17 cellular contexts compared by ENCODE assay signal in the genomic region with DNA sequence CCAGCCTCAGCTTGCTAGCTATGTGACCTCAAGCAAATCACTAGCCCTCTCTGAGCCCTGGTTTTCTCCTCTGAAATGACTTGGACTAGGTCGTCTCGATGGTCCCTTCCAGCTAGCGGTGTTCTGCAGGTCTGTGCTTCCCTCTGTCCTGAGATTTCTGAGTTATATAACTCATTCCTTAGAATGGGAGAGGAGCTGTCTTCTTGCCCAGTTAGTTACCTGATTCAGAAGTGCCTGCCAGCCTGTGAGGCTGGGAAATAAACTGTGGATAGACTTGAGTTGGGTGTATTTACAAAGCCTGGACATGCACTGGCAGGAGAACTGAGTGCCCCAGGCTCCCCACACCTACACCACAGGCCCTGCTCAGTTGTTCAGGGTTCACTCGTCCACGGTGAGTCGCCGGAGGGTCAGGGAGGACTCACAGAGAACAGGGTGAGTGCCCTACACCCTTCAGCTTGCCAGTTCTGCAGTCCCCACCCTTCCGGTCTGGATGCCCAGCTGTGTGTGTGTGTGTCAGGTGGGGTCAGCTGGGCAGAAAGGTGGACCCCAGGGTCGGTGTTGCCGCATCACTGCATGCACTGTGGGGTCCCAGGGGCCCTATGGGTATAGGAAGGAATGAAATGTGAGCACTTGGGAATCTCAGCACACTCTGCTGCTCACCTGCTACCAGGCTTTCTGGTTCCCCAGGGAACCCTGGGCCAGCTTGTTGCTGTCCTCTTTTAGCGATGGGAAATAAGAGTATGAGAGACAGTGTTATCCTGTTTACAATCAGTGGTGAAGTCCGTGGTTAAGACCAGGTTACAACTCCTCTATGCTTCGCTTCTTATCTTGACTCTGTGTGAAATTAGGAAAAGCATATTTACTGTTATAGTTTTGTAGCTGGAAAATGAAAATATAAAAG.
DNase-seq lines count a peak whose midpoint lies in the region; ATAC-seq and TF ChIP-seq lines count a peak whose summit lies in the region.
"Had no signal": no experiment of that assay in that cellular context is flagged by ENCODE, and none has a peak within 500 bp of the region (broad histone marks: within the 10 kb centered on the region; RNA-seq: fewer than 3 reads in every experiment).

No MANE protein-coding gene starts in this region.

- H3K4me1 Mint-ChIP-seq in neural progenitor cell (peaks cover 25% of the 10 kb centered on the region), GM23338 (peaks cover 23% of the 10 kb centered on the region)
- peaks cover 2% of the 10 kb centered on the region for H3K4me1 Mint-ChIP-seq in activated T-helper 2 cell treated with anti-CD3 and anti-CD28 coated beads, Interferon-gamma antibody, Interleukin-2, Interleukin-4, amounts not matched to agents 10 μg/mL and 5 μg/mL and 100 μg/mL, durations not matched to agents 14 hours and 24 hours and 36 hours (ENCODE audit: low read depth)

- TF ChIP-seq CTCF in coronary artery (IDR thresholded peaks at IDR 0.05): no peak
- no peak for TF ChIP-seq CTCF in neural progenitor cell (IDR thresholded peaks at IDR 0.05)
- no peak for TF ChIP-seq CTCF in GM23338 (conservative IDR thresholded peaks at IDR 0.05; ENCODE audit: low read depth in 2 of 2)

- peaks cover 0 to 23% (median 0%) of the 10 kb centered on the region in 11 experiments; a peak in 5 of 22 replicates for H3K27me3 ChIP-seq in BLaER1 treated with 17β-estradiol and CSF1 and Interleukin-3, amounts not matched to agents 10 nM and 100 nM
- H3K27me3 ChIP-seq in neural progenitor cell (no peaks in the 10 kb centered on the region), GM23338 (ENCODE audit: insufficient read depth) (no peaks in the 10 kb centered on the region)
- H3K27me3 ChIP-seq: SJSA1 had no signal

- no peak for ATAC-seq in GM21390 (IDR thresholded peaks at IDR 0.05; ENCODE audit: unreplicated experiment)
- ATAC-seq in GM23338: no peak
- ATAC-seq: activated CD8-positive, alpha-beta memory T cell treated with anti-CD3 and anti-CD28 coated beads, Interleukin-2, amount 10 ng/mL, durations not matched to agents 7 days and 5 days had no signal

- peaks cover 8% of the 10 kb centered on the region; the same call in 1 of the 2 replicates for H3K9me2 ChIP-seq in GM23338 (ENCODE audit: insufficient read depth)

- H3K36me3 Mint-ChIP-seq in neural progenitor cell (no peaks in the 10 kb centered on the region), GM23338 (ENCODE audit: low read depth) (no peaks in the 10 kb centered on the region)
- no peaks in the 10 kb centered on the region for H3K36me3 Mint-ChIP-seq in activated T-helper 2 cell treated with anti-CD3 and anti-CD28 coated beads, Interferon-gamma antibody, Interleukin-2, Interleukin-4, amounts not matched to agents 10 μg/mL and 5 μg/mL and 100 μg/mL, durations not matched to agents 14 hours and 24 hours and 36 hours (ENCODE audit: low read depth)
- H3K36me3 Mint-ChIP-seq: activated CD8-positive, alpha-beta memory T cell treated with anti-CD3 and anti-CD28 coated beads, Interleukin-2, amount 10 ng/mL, durations not matched to agents 7 days and 5 days had no signal

- no peak overlapping the region for H3K4me3 ChIP-seq in BLaER1 treated with 17β-estradiol and CSF1 and Interleukin-3, amounts not matched to agents 10 nM and 100 nM
- H3K4me3 ChIP-seq in coronary artery: no peak overlapping the region
- no peak overlapping the region for H3K4me3 ChIP-seq in neural progenitor cell
- H3K4me3 ChIP-seq in GM23338: no peak overlapping the region
- H3K4me3 ChIP-seq: esophagus muscularis mucosa, SJSA1 had no signal

- H3K27ac ChIP-seq in BLaER1 treated with 17β-estradiol and CSF1 and Interleukin-3, amounts not matched to agents 10 nM and 100 nM: peak overlapping the region in 4 of 11 experiments; percentile 37 to 58 (median 48); a peak in 5 of 22 replicates
- H3K27ac ChIP-seq in coronary artery: peak overlapping the region; percentile 48 to 76
- no peak overlapping the region for H3K27ac ChIP-seq in neural progenitor cell
- no peak overlapping the region for H3K27ac ChIP-seq in GM23338 (ENCODE audit: low read depth)
- H3K27ac ChIP-seq: esophagus muscularis mucosa, SJSA1 had no signal

- peaks cover 5% of the 10 kb centered on the region for H3K27me3 Mint-ChIP-seq in neural progenitor cell (ENCODE audit: insufficient read depth, low read depth)
- H3K27me3 Mint-ChIP-seq in GM23338 (ENCODE audit: insufficient read depth, low read depth, poor library complexity): no peaks in the 10 kb centered on the region
- peaks cover 64% of the 10 kb centered on the region for H3K27me3 Mint-ChIP-seq in activated T-helper 2 cell treated with anti-CD3 and anti-CD28 coated beads, Interferon-gamma antibody, Interleukin-2, Interleukin-4, amounts not matched to agents 10 μg/mL and 5 μg/mL and 100 μg/mL, durations not matched to agents 14 hours and 24 hours and 36 hours (ENCODE audit: low read depth)

- peaks cover 68 to 84% (median 79%) of the 10 kb centered on the region in 10 experiments for H3K4me1 ChIP-seq in BLaER1 treated with 17β-estradiol and CSF1 and Interleukin-3, amounts not matched to agents 10 nM and 100 nM
- H3K4me1 ChIP-seq in neural progenitor cell (peaks cover 15% of the 10 kb centered on the region), GM23338 (ENCODE audit: insufficient read depth) (peaks cover 4% of the 10 kb centered on the region; the same call in 1 of the 2 replicates)
- H3K4me1 ChIP-seq: SJSA1 had no signal

- intact Hi-C loops in activated T-helper 2 cell treated with anti-CD3 and anti-CD28 coated beads, Interferon-gamma antibody, Interleukin-2, Interleukin-4, amounts not matched to agents 10 μg/mL and 5 μg/mL and 100 μg/mL, durations not matched to agents 14 hours and 24 hours and 36 hours (cut with micrococcal nuclease): no loop called here

- H3K9me3 Mint-ChIP-seq in neural progenitor cell: no peaks in the 10 kb centered on the region
- no peaks in the 10 kb centered on the region for H3K9me3 Mint-ChIP-seq in GM23338
- no peaks in the 10 kb centered on the region for H3K9me3 Mint-ChIP-seq in activated T-helper 2 cell treated with anti-CD3 and anti-CD28 coated beads, Interferon-gamma antibody, Interleukin-2, Interleukin-4, amounts not matched to agents 10 μg/mL and 5 μg/mL and 100 μg/mL, durations not matched to agents 14 hours and 24 hours and 36 hours
- H3K9me3 Mint-ChIP-seq: central memory CD8-positive, alpha-beta T cell had no signal

- no peaks in the 10 kb centered on the region for H3K9me3 ChIP-seq in BLaER1 treated with 17β-estradiol and CSF1 and Interleukin-3, amounts not matched to agents 10 nM and 100 nM (replicated peaks in 1 of 11)
- H3K9me3 ChIP-seq in neural progenitor cell (ENCODE audit: low read depth): no peaks in the 10 kb centered on the region
- H3K9me3 ChIP-seq: esophagus muscularis mucosa, SJSA1 had no signal

- peak overlapping the region; percentile 66 for H2AFZ ChIP-seq in neural progenitor cell (replicated peaks)
- no peak overlapping the region; the same call in 1 of the 2 replicates for H2AFZ ChIP-seq in GM23338

- H3K4me3 Mint-ChIP-seq in neural progenitor cell (no peak overlapping the region), GM23338 (no peak overlapping the region)
- no peak overlapping the region for H3K4me3 Mint-ChIP-seq in activated T-helper 2 cell treated with anti-CD3 and anti-CD28 coated beads, Interferon-gamma antibody, Interleukin-2, Interleukin-4, amounts not matched to agents 10 μg/mL and 5 μg/mL and 100 μg/mL, durations not matched to agents 14 hours and 24 hours and 36 hours (ENCODE audit: low read depth)
- H3K4me3 Mint-ChIP-seq: activated CD8-positive, alpha-beta memory T cell treated with anti-CD3 and anti-CD28 coated beads, Interleukin-2, amount 10 ng/mL, durations not matched to agents 7 days and 5 days; central memory CD8-positive, alpha-beta T cell had no signal

- peak overlapping the region in 4 of 11 experiments; percentile 7 to 60 (median 46); a peak in 4 of 22 replicates for H3K9ac ChIP-seq in BLaER1 treated with 17β-estradiol and CSF1 and Interleukin-3, amounts not matched to agents 10 nM and 100 nM
- no peak overlapping the region for H3K9ac ChIP-seq in neural progenitor cell

- H3K27ac Mint-ChIP-seq in neural progenitor cell: peak overlapping the region; percentile 53
- H3K27ac Mint-ChIP-seq in GM23338: no peak overlapping the region; the same call in 1 of the 2 replicates
- no peak overlapping the region for H3K27ac Mint-ChIP-seq in activated T-helper 2 cell treated with anti-CD3 and anti-CD28 coated beads, Interferon-gamma antibody, Interleukin-2, Interleukin-4, amounts not matched to agents 10 μg/mL and 5 μg/mL and 100 μg/mL, durations not matched to agents 14 hours and 24 hours and 36 hours
- H3K27ac Mint-ChIP-seq: activated CD8-positive, alpha-beta memory T cell treated with anti-CD3 and anti-CD28 coated beads, Interleukin-2, amount 10 ng/mL, durations not matched to agents 7 days and 5 days had no signal

- H3F3A ChIP-seq in neural progenitor cell (ENCODE audit: low read depth) (peaks cover 9% of the 10 kb centered on the region), GM23338 (replicated peaks; ENCODE audit: low read depth) (no peaks in the 10 kb centered on the region)

- H3K79me2 ChIP-seq in neural progenitor cell (ENCODE audit: low read depth): no peaks in the 10 kb centered on the region
- H3K79me2 ChIP-seq in GM23338 (replicated peaks; ENCODE audit: insufficient read depth): no peaks in the 10 kb centered on the region

- H3K36me3 ChIP-seq in BLaER1 treated with 17β-estradiol and CSF1 and Interleukin-3, amounts not matched to agents 10 nM and 100 nM: no peaks in the 10 kb centered on the region
- H3K36me3 ChIP-seq in neural progenitor cell: no peaks in the 10 kb centered on the region
- H3K36me3 ChIP-seq in GM23338 (ENCODE audit: insufficient read depth): no peaks in the 10 kb centered on the region
- H3K36me3 ChIP-seq: esophagus muscularis mucosa, SJSA1 had no signal

- H3K4me2 ChIP-seq in BLaER1 treated with 17β-estradiol and CSF1 and Interleukin-3, amounts not matched to agents 10 nM and 100 nM: peak overlapping the region; percentile 68 to 95 (median 84)
- H3K4me2 ChIP-seq in neural progenitor cell (no peak overlapping the region), GM23338 (no peak overlapping the region)

- DNase-seq in LHCN-M2 (ENCODE audit: low read depth): peak; percentile 56
- DNase-seq in coronary artery (ENCODE audit: low spot score): no peak
- DNase-seq in neural progenitor cell (ENCODE audit: low spot score): no peak
- no peak for DNase-seq in activated CD4-positive, CD25-positive, alpha-beta regulatory T cell (lab: John Stamatoyannopoulos, UW)
- DNase-seq in GM23338 (ENCODE audit: low spot score): no peak
- DNase-seq in activated T-helper 2 cell treated with anti-CD3 and anti-CD28 coated beads, Interferon-gamma antibody, Interleukin-2, Interleukin-4, amounts not matched to agents 10 μg/mL and 5 μg/mL and 100 μg/mL, durations not matched to agents 14 hours and 24 hours and 36 hours (ENCODE audit: low spot score): no peak
- DNase-seq: activated CD8-positive, alpha-beta memory T cell treated with anti-CD3 and anti-CD28 coated beads, Interleukin-2, amount 10 ng/mL, durations not matched to agents 7 days and 5 days; activated naive CD4-positive, alpha-beta T cell treated with anti-CD3 and anti-CD28 coated beads, Interleukin-2, amount 50 U/mL, for 16 hours; NCI-H146; NCI-H774; stimulated activated CD4-positive, alpha-beta T cell treated with anti-CD3 and anti-CD28 coated beads, Interleukin-4, amount 100 ng/mL, for 1 hour; stimulated activated naive CD4-positive, alpha-beta T cell treated with Interleukin-2 at 50 U/mL for 16 hours had no signal

- H4K20me1 ChIP-seq in BLaER1 treated with 17β-estradiol and CSF1 and Interleukin-3, amounts not matched to agents 10 nM and 100 nM: 0 out of 22 replicates have a peak, but pooled peaks cover 0 to under 1% (median 0%) of the 10 kb centered on the region in 11 experiments
- H4K20me1 ChIP-seq in neural progenitor cell (ENCODE audit: low read depth) (no peaks in the 10 kb centered on the region), GM23338 (replicated peaks; ENCODE audit: insufficient read depth) (no peaks in the 10 kb centered on the region)

Comparison
In these comparisons a context has a peak if more than half of its experiments do, and no peak if none do; other contexts are left out.
1. H3K27ac ChIP-seq: peak in coronary artery (2 of 2); none in neural progenitor cell (single experiment) and GM23338 (single experiment).
2. H3K4me2 ChIP-seq: peak in BLaER1 treated with 17β-estradiol and CSF1 and Interleukin-3, amounts not matched to agents 10 nM and 100 nM (11 of 11); none in neural progenitor cell (single experiment) and GM23338 (single experiment).